ENCODE assay signal across 8 cellular contexts in genomic region chr17:40139566-40140058, GRCh38. TPM values are rescaled to one million over a fixed set of nuclear protein-coding genes. Genes with fewer than 3 reads are reported as not detected.
A peak's percentile ranks its signal among the peaks of the same experiment; 100 is the strongest.
DNase-seq lines count a peak whose midpoint lies in the region; ATAC-seq, FAIRE-seq and TF ChIP-seq lines count a peak whose summit lies in the region.

No MANE protein-coding gene starts in this region.

- H3K9me3 ChIP-seq in K562 (replicated peaks; ENCODE audit: control insufficient read depth, insufficient read depth, low read depth, low read length) (no peaks in the 10 kb centered on the region), HepG2 (ENCODE audit: low read length) (no peaks in the 10 kb centered on the region), thymus (ENCODE audit: control insufficient read depth) (no peaks in the 10 kb centered on the region)

- no peaks in the 10 kb centered on the region for H3K9me1 ChIP-seq in K562 (ENCODE audit: control insufficient read depth, insufficient read depth, low read length)

- CTCF ChIA-PET in activated naive CD4-positive, alpha-beta T cell treated with anti-CD3 and anti-CD28 coated beads, Interleukin-2, amount 10 ng/mL, durations not matched to agents 7 days and 5 days (lab: Charles Lee), result interaction anchor here (0.5 to 3.6 kb wide), 8 partner anchors 16 to 229 kb away, joined by 3 to 16 read pairs (median 7); no protein-coding TSS in a partner anchor
- CTCF ChIA-PET in K562 (lab: Yijun Ruan, JAX; ENCODE audit: low intra/inter-chr PET ratio) (no interaction called here), HepG2 (lab: Yijun Ruan, JAX; ENCODE audit: low intra/inter-chr PET ratio, low total read pairs) (no interaction called here)

- H3K4me2 ChIP-seq in K562 (ENCODE audit: insufficient read depth, low read length), result peak overlapping the region; percentile 100
- H3K4me2 ChIP-seq in HepG2 (ENCODE audit: low read depth, low read length), result peak overlapping the region; percentile 93

- DNase-seq in activated naive CD4-positive, alpha-beta T cell treated with anti-CD3 and anti-CD28 coated beads, Interleukin-2, amount 10 ng/mL, durations not matched to agents 7 days and 5 days, result no peak
- DNase-seq in activated naive CD4-positive, alpha-beta T cell treated with anti-CD3 and anti-CD28 coated beads, Interleukin-2, amount 50 U/mL, for 16 hours, result no peak
- DNase-seq in K562 (ENCODE audit: extremely low read depth in 1 of 4, low spot score in 3 of 4), result peak in 1 of 4 experiments; percentile 18
- no peak for DNase-seq in HepG2 (ENCODE audit: low spot score)
- DNase-seq in foreskin melanocyte, result no peak
- DNase-seq in NCI-H1048 (lab: John Stamatoyannopoulos, UW), result no peak

- no peak for TF ChIP-seq POLR2A in K562 (conservative IDR thresholded peaks at IDR 0.05)
- no peak for TF ChIP-seq POLR2A in HepG2 (IDR thresholded peaks at IDR 0.05; ENCODE audit: insufficient read depth in 1 of 2, low read depth in 2 of 2, low read length in 2 of 2)

- TF ChIP-seq CTCF in K562 (IDR thresholded peaks at IDR 0.05 in 2 of 3, conservative IDR thresholded peaks at IDR 0.05 in 1 of 3; ENCODE audit: insufficient read depth in 2 of 3, low read depth in 1 of 3, low read length in 3 of 3) (no peak), HepG2 (CRISPR knock-in tag; IDR thresholded peaks at IDR 0.05) (no peak)

- TF ChIP-seq EP300 in K562 (IDR thresholded peaks at IDR 0.05; ENCODE audit: low read length), result no peak
- no peak for TF ChIP-seq EP300 in HepG2 (IDR thresholded peaks at IDR 0.05; ENCODE audit: low read depth in 2 of 2, low read length in 2 of 2)
- no peak for TF ChIP-seq EP300 in HepG2 (CRISPR knock-in tag; IDR thresholded peaks at IDR 0.05; ENCODE audit: borderline replicate concordance)

- H3K27ac Mint-ChIP-seq in activated naive CD4-positive, alpha-beta T cell treated with anti-CD3 and anti-CD28 coated beads, Interleukin-2, amount 10 ng/mL, durations not matched to agents 7 days and 5 days, result peak overlapping the region; percentile 96

- no peaks in the 10 kb centered on the region for H3K27me3 ChIP-seq in K562 (ENCODE audit: control insufficient read depth in 2 of 2, insufficient read depth in 2 of 2, low read length in 2 of 2)
- no peaks in the 10 kb centered on the region for H3K27me3 ChIP-seq in HepG2 (ENCODE audit: control insufficient read depth in 1 of 2, insufficient read depth in 2 of 2, low read length in 2 of 2)
- H3K27me3 ChIP-seq in thymus (ENCODE audit: control insufficient read depth, insufficient read depth), result no peaks in the 10 kb centered on the region

- H3K9ac ChIP-seq in K562 (ENCODE audit: insufficient read depth in 1 of 2, low read depth in 2 of 2, low read length in 2 of 2) (peak overlapping the region; percentile 84 to 92), HepG2 (ENCODE audit: insufficient read depth, low read depth, low read length) (peak overlapping the region; percentile 97)

- intact Hi-C loops in K562 (cut with micrococcal nuclease), result no loop called here
- intact Hi-C loops in HepG2 (cut with micrococcal nuclease; ENCODE audit: unreplicated experiment), result loop anchor here (1.0 to 5.0 kb wide), 2 partner anchors 26 to 148 kb away; partner anchors contain the start of gene CDC6

- FAIRE-seq in K562 (lab: Jason Lieb, UNC) (no peak), HepG2 (lab: Jason Lieb, UNC) (no peak)

- H3K27ac ChIP-seq in K562 (ENCODE audit: extremely low read depth, low read depth, low read length), result peak overlapping the region; percentile 99
- peak overlapping the region; percentile 93 for H3K27ac ChIP-seq in HepG2 (ENCODE audit: extremely low read length, insufficient read depth, low read length)
- peak overlapping the region; percentile 100 for H3K27ac ChIP-seq in thymus (ENCODE audit: low read depth)

- no peaks in the 10 kb centered on the region for H3K27me3 Mint-ChIP-seq in activated naive CD4-positive, alpha-beta T cell treated with anti-CD3 and anti-CD28 coated beads, Interleukin-2, amount 10 ng/mL, durations not matched to agents 7 days and 5 days

- H3K4me1 Mint-ChIP-seq in activated naive CD4-positive, alpha-beta T cell treated with anti-CD3 and anti-CD28 coated beads, Interleukin-2, amount 10 ng/mL, durations not matched to agents 7 days and 5 days, result peaks cover 35% of the 10 kb centered on the region

- peak overlapping the region; percentile 94 for H3K4me3 Mint-ChIP-seq in activated naive CD4-positive, alpha-beta T cell treated with anti-CD3 and anti-CD28 coated beads, Interleukin-2, amount 10 ng/mL, durations not matched to agents 7 days and 5 days

- TF ChIP-seq RAD21 in K562 (CRISPR knock-in tag; conservative IDR thresholded peaks at IDR 0.05 in 1 of 2, IDR thresholded peaks at IDR 0.05 in 1 of 2) (no peak), HepG2 (CRISPR knock-in tag; IDR thresholded peaks at IDR 0.05) (no peak)

- H3K79me2 ChIP-seq in K562 (ENCODE audit: control insufficient read depth, insufficient read depth, low read length), result peaks cover 42% of the 10 kb centered on the region
- H3K79me2 ChIP-seq in HepG2 (ENCODE audit: insufficient read depth, low read length), result peaks cover 29% of the 10 kb centered on the region

- H3K9me3 Mint-ChIP-seq in activated naive CD4-positive, alpha-beta T cell treated with anti-CD3 and anti-CD28 coated beads, Interleukin-2, amount 10 ng/mL, durations not matched to agents 7 days and 5 days, result no peaks in the 10 kb centered on the region

- H2AFZ ChIP-seq in K562 (ENCODE audit: low read depth, low read length), result peak overlapping the region; percentile 95
- H2AFZ ChIP-seq in HepG2 (ENCODE audit: low read length), result peak overlapping the region; percentile 80

- H3K4me1 ChIP-seq in K562 (replicated peaks in 1 of 2; ENCODE audit: control insufficient read depth in 2 of 2, insufficient read depth in 2 of 2, low read length in 2 of 2), result peaks cover 9 to 11% of the 10 kb centered on the region in 2 experiments; a peak in 4 of 5 replicates
- H3K4me1 ChIP-seq in HepG2 (ENCODE audit: insufficient read depth, low read length), result peaks cover 37% of the 10 kb centered on the region
- H3K4me1 ChIP-seq in thymus (ENCODE audit: control insufficient read depth, insufficient read depth, low read length), result peaks cover 22% of the 10 kb centered on the region

- POLR2A ChIA-PET in K562 (lab: Yijun Ruan, JAX), result interaction anchor here (0.6 to 5.4 kb wide), 23 partner anchors 9 to 430 kb away, joined by 3 to 57 read pairs (median 5); partner anchors contain the start of genes MED24, MSL1, NR1D1 and THRA
- POLR2A ChIA-PET in HepG2 (lab: Yijun Ruan, JAX), result interaction anchor here (0.8 to 5.1 kb wide), 26 partner anchors 9 to 185 kb away, joined by 3 to 142 read pairs (median 5); partner anchors contain the start of genes CSF3, MSL1 and NR1D1

- ATAC-seq in HG03439 (IDR thresholded peaks at IDR 0.05; ENCODE audit: unreplicated experiment) (peak; percentile 17), K562 (peak; percentile 17), HepG2 (peak; percentile 25)

- peaks cover 45% of the 10 kb centered on the region for H3K36me3 Mint-ChIP-seq in activated naive CD4-positive, alpha-beta T cell treated with anti-CD3 and anti-CD28 coated beads, Interleukin-2, amount 10 ng/mL, durations not matched to agents 7 days and 5 days

- in situ Hi-C loops in K562 (cut with MboI), result no loop called here
- in situ Hi-C loops in HepG2 (cut with HindIII; ENCODE audit: extremely low pct_ligation_motif_present, low pct_unique_long_range_greater_than_20kb), result no loop called here

- peaks cover 56% of the 10 kb centered on the region for H3K36me3 ChIP-seq in K562 (ENCODE audit: control insufficient read depth, insufficient read depth, low read length)
- peaks cover 14 to 35% of the 10 kb centered on the region in 2 experiments for H3K36me3 ChIP-seq in HepG2 (replicated peaks in 1 of 2; ENCODE audit: control insufficient read depth in 1 of 2, insufficient read depth in 2 of 2, low read length in 2 of 2)
- H3K36me3 ChIP-seq in thymus (ENCODE audit: control insufficient read depth, insufficient read depth), result peaks cover 33% of the 10 kb centered on the region

- BruUV-seq in K562 (replicated peaks; lab: Mats Ljungman, UMichigan) (TSS peak; percentile 78), HepG2 (replicated peaks; lab: Mats Ljungman, UMichigan) (TSS peak; percentile 75)

- H3K4me3 ChIP-seq in K562 (peak overlapping the region; percentile 97), HepG2 (replicated peaks in 1 of 3; ENCODE audit: insufficient read depth in 1 of 3, low read depth in 2 of 3, low read length in 3 of 3) (peak overlapping the region; percentile 61 to 93 (median 75)), thymus (ENCODE audit: low read length) (peak overlapping the region; percentile 80)

- H4K20me1 ChIP-seq in K562 (replicated peaks; ENCODE audit: control insufficient read depth, insufficient read depth, low read length) (no peaks in the 10 kb centered on the region), HepG2 (ENCODE audit: insufficient read depth, low read length) (no peaks in the 10 kb centered on the region)

- 3% methylated on average over 14 of the region's 14 CpGs for WGBS in K562 (ENCODE audit: insufficient coverage, low coverage, missing lambda C conversion rate)
- WGBS in HepG2 (ENCODE audit: low lambda C conversion rate), result 4% methylated on average over 14 of the region's 14 CpGs
- whole genome bisulfite sequencing in thymus, result 27% methylated on average over 14 of the region's 14 CpGs

RNA-seq across cellular contexts. Expression of gene CASC3, which starts 0.7 kb away (rescaled TPM):
- 240 and 242 TPM in 2 replicates for total RNA-seq in K562 (2011; cell fraction: chromatin; rRNA removed; ENCODE audit: low replicate concordance)
- 98.2 and 103 TPM in 2 replicates for total RNA-seq in K562 (2011; cell fraction: nucleolus; rRNA removed)
- 184 and 228 TPM in 2 replicates for total RNA-seq in K562 (2011; cell fraction: nucleoplasm; rRNA removed)
- total RNA-seq in K562 (2014; rRNA removed) (21.5 and 30.8 TPM in 2 replicates), K562 (2014; rRNA removed; fragmentation: Illumina TruSeq; extraction: Trizol) (38.2 and 38.7 TPM in 2 replicates), K562 (2015; rRNA removed; fragmentation: Illumina TruSeq; extraction: Trizol) (34.4 and 36.5 TPM in 2 replicates), K562 (2021) (57.5 and 61.1 TPM in 2 replicates), HepG2 (2016; rRNA removed; fragmentation: Illumina TruSeq; extraction: Trizol) (29.6 and 30.8 TPM in 2 replicates)
- polyA plus RNA-seq in K562 (2011; rRNA removed) (43.3 and 51.8 TPM in 2 replicates), K562 (2014; fragmentation: Illumina TruSeq; extraction: Trizol) (56.5 and 65.1 TPM in 2 replicates), K562 (2014; fragmentation: Nextera tagmentation; extraction: Ambion mirVana) (10 to 100 TPM; 12.5 to 16.9 TPM), K562 (2014; rRNA removed) (35.2 and 38.9 TPM in 2 replicates), HepG2 (2011; rRNA removed) (60.9 and 62.9 TPM in 2 replicates), thymus (38.3 TPM)
- polyA plus RNA-seq in K562 (2011; cell fraction: cytosol; rRNA removed), result 29.1 and 32.3 TPM in 2 replicates
- 191 and 220 TPM in 2 replicates for polyA plus RNA-seq in K562 (2011; cell fraction: nucleus; rRNA removed)
- 48.8 and 57.5 TPM in 2 replicates for polyA plus RNA-seq in K562 (2012)
- polyA minus RNA-seq in K562 (2011; rRNA and poly(A)+ RNA removed), result 30.6 and 33.1 TPM in 2 replicates
- 13.3 and 20.1 TPM in 2 replicates for polyA minus RNA-seq in K562 (2011; cell fraction: cytosol; rRNA and poly(A)+ RNA removed)
- polyA minus RNA-seq in K562 (2011; cell fraction: nucleus; rRNA and poly(A)+ RNA removed), result 26.1 and 31.4 TPM in 2 replicates
- total RNA-seq in HepG2 (2016; cell fraction: cytosol; rRNA removed; fragmentation: Illumina TruSeq; extraction: Trizol; ENCODE audit: low read depth), result 27.8 and 32.3 TPM in 2 replicates
- total RNA-seq in HepG2 (2016; cell fraction: insoluble cytoplasmic fraction; rRNA removed; fragmentation: Illumina TruSeq; extraction: Trizol), result 26.4 and 32.2 TPM in 2 replicates
- 28.8 and 30.1 TPM in 2 replicates for total RNA-seq in HepG2 (2016; cell fraction: membrane; rRNA removed; fragmentation: Illumina TruSeq; extraction: Trizol)
- total RNA-seq in HepG2 (2016; cell fraction: nucleus; rRNA removed; fragmentation: Illumina TruSeq; extraction: Trizol), result 30.8 and 38.1 TPM in 2 replicates
- polyA plus RNA-seq in HepG2 (2011; cell fraction: cytosol; rRNA removed), result 25.1 and 35.9 TPM in 2 replicates
- polyA plus RNA-seq in HepG2 (2011; cell fraction: nucleus; rRNA removed), result 142 and 152 TPM in 2 replicates
- 70.7 and 76.1 TPM in 2 replicates for polyA plus RNA-seq in HepG2 (2012)
- polyA plus RNA-seq in HepG2 (2016; cell fraction: cytosol; fragmentation: Illumina TruSeq; extraction: Trizol; ENCODE audit: low read depth), result 5.4 and 6.1 TPM in 2 replicates
- 32.0 and 41.3 TPM in 2 replicates for polyA plus RNA-seq in HepG2 (2016; cell fraction: insoluble cytoplasmic fraction; fragmentation: Illumina TruSeq; extraction: Trizol; ENCODE audit: low read depth)
- polyA plus RNA-seq in HepG2 (2016; cell fraction: membrane; fragmentation: Illumina TruSeq; extraction: Trizol; ENCODE audit: low read depth), result 18.7 and 20.0 TPM in 2 replicates
- 74.6 and 84.0 TPM in 2 replicates for polyA plus RNA-seq in HepG2 (2016; cell fraction: nucleus; fragmentation: Illumina TruSeq; extraction: Trizol; ENCODE audit: insufficient read depth, low read depth)
- 60.8 and 70.8 TPM in 2 replicates for polyA minus RNA-seq in HepG2 (2011; rRNA and poly(A)+ RNA removed; ENCODE audit: low replicate concordance)
- 20.8 and 24.8 TPM in 2 replicates for polyA minus RNA-seq in HepG2 (2011; cell fraction: cytosol; rRNA and poly(A)+ RNA removed)
- polyA minus RNA-seq in HepG2 (2011; cell fraction: nucleus; rRNA and poly(A)+ RNA removed), result 59.5 and 60.8 TPM in 2 replicates

RNA-seq across cellular contexts. Expression of gene MSL1, which starts 17.8 kb away (rescaled TPM):
- total RNA-seq in K562 (2011; cell fraction: chromatin; rRNA removed; ENCODE audit: low replicate concordance), result 152 and 243 TPM in 2 replicates
- 80.5 and 93.3 TPM in 2 replicates for total RNA-seq in K562 (2011; cell fraction: nucleolus; rRNA removed)
- 126 and 148 TPM in 2 replicates for total RNA-seq in K562 (2011; cell fraction: nucleoplasm; rRNA removed)
- total RNA-seq in K562 (2014; rRNA removed), result 51.7 and 52.4 TPM in 2 replicates
- 61.9 and 64.9 TPM in 2 replicates for total RNA-seq in K562 (2014; rRNA removed; fragmentation: Illumina TruSeq; extraction: Trizol)
- 77.8 and 91.8 TPM in 2 replicates for total RNA-seq in K562 (2015; rRNA removed; fragmentation: Illumina TruSeq; extraction: Trizol)
- total RNA-seq in K562 (2021), result 48.6 and 61.8 TPM in 2 replicates
- 48.0 and 66.7 TPM in 2 replicates for polyA plus RNA-seq in K562 (2011; rRNA removed)
- polyA plus RNA-seq in K562 (2011; cell fraction: cytosol; rRNA removed), result 15.6 and 17.6 TPM in 2 replicates
- 122 and 128 TPM in 2 replicates for polyA plus RNA-seq in K562 (2011; cell fraction: nucleus; rRNA removed)
- polyA plus RNA-seq in K562 (2012), result 40.1 and 52.3 TPM in 2 replicates
- 99.3 and 120 TPM in 2 replicates for polyA plus RNA-seq in K562 (2014; fragmentation: Illumina TruSeq; extraction: Trizol)
- 10 to 100 TPM; 13.8 to 13.9 TPM for polyA plus RNA-seq in K562 (2014; fragmentation: Nextera tagmentation; extraction: Ambion mirVana)
- 62.8 and 74.1 TPM in 2 replicates for polyA plus RNA-seq in K562 (2014; rRNA removed)
- polyA minus RNA-seq in K562 (2011; rRNA and poly(A)+ RNA removed), result 56.6 and 69.1 TPM in 2 replicates
- polyA minus RNA-seq in K562 (2011; cell fraction: cytosol; rRNA and poly(A)+ RNA removed), result 16.1 and 30.2 TPM in 2 replicates
- polyA minus RNA-seq in K562 (2011; cell fraction: nucleus; rRNA and poly(A)+ RNA removed), result 40.7 and 50.6 TPM in 2 replicates
- total RNA-seq in HepG2 (2016; rRNA removed; fragmentation: Illumina TruSeq; extraction: Trizol), result 76.1 and 88.5 TPM in 2 replicates
- 23.3 and 23.6 TPM in 2 replicates for total RNA-seq in HepG2 (2016; cell fraction: cytosol; rRNA removed; fragmentation: Illumina TruSeq; extraction: Trizol; ENCODE audit: low read depth)
- total RNA-seq in HepG2 (2016; cell fraction: insoluble cytoplasmic fraction; rRNA removed; fragmentation: Illumina TruSeq; extraction: Trizol), result 62.6 and 89.2 TPM in 2 replicates
- total RNA-seq in HepG2 (2016; cell fraction: membrane; rRNA removed; fragmentation: Illumina TruSeq; extraction: Trizol), result 50.5 and 57.1 TPM in 2 replicates
- 82.0 and 93.0 TPM in 2 replicates for total RNA-seq in HepG2 (2016; cell fraction: nucleus; rRNA removed; fragmentation: Illumina TruSeq; extraction: Trizol)
- 54.6 and 63.8 TPM in 2 replicates for polyA plus RNA-seq in HepG2 (2011; rRNA removed)
- 19.7 and 28.8 TPM in 2 replicates for polyA plus RNA-seq in HepG2 (2011; cell fraction: cytosol; rRNA removed)
- 90.9 and 114 TPM in 2 replicates for polyA plus RNA-seq in HepG2 (2011; cell fraction: nucleus; rRNA removed)
- 89.3 and 98.8 TPM in 2 replicates for polyA plus RNA-seq in HepG2 (2012)
- polyA plus RNA-seq in HepG2 (2016; cell fraction: cytosol; fragmentation: Illumina TruSeq; extraction: Trizol; ENCODE audit: low read depth), result 10.1 and 10.5 TPM in 2 replicates
- polyA plus RNA-seq in HepG2 (2016; cell fraction: insoluble cytoplasmic fraction; fragmentation: Illumina TruSeq; extraction: Trizol; ENCODE audit: low read depth), result 77.5 and 94.3 TPM in 2 replicates
- 34.7 and 36.6 TPM in 2 replicates for polyA plus RNA-seq in HepG2 (2016; cell fraction: membrane; fragmentation: Illumina TruSeq; extraction: Trizol; ENCODE audit: low read depth)
- polyA plus RNA-seq in HepG2 (2016; cell fraction: nucleus; fragmentation: Illumina TruSeq; extraction: Trizol; ENCODE audit: insufficient read depth, low read depth), result 173 TPM in 2 replicates
- polyA minus RNA-seq in HepG2 (2011; rRNA and poly(A)+ RNA removed; ENCODE audit: low replicate concordance), result 21.1 and 21.8 TPM in 2 replicates
- polyA minus RNA-seq in HepG2 (2011; cell fraction: cytosol; rRNA and poly(A)+ RNA removed), result 50.3 and 50.4 TPM in 2 replicates
- 107 and 131 TPM in 2 replicates for polyA minus RNA-seq in HepG2 (2011; cell fraction: nucleus; rRNA and poly(A)+ RNA removed)
- 126 TPM for polyA plus RNA-seq in thymus

RNA-seq across cellular contexts. Expression of gene RAPGEFL1, which starts 37.7 kb away (rescaled TPM):
- 22.1 and 46.9 TPM in 2 replicates for total RNA-seq in K562 (2011; cell fraction: chromatin; rRNA removed; ENCODE audit: low replicate concordance)
- total RNA-seq in K562 (2011; cell fraction: nucleolus; rRNA removed), result 18.2 and 24.0 TPM in 2 replicates
- 17.4 and 20.8 TPM in 2 replicates for total RNA-seq in K562 (2011; cell fraction: nucleoplasm; rRNA removed)
- 1.8 and 2.1 TPM in 2 replicates for total RNA-seq in K562 (2014; rRNA removed)
- 1.5 and 1.6 TPM in 2 replicates for total RNA-seq in K562 (2014; rRNA removed; fragmentation: Illumina TruSeq; extraction: Trizol)
- total RNA-seq in K562 (2015; rRNA removed; fragmentation: Illumina TruSeq; extraction: Trizol), result 1.5 and 1.8 TPM in 2 replicates
- 3.6 and 4.1 TPM in 2 replicates for total RNA-seq in K562 (2021)
- polyA plus RNA-seq in K562 (2011; rRNA removed), result 2.4 and 2.9 TPM in 2 replicates
- polyA plus RNA-seq in K562 (2011; cell fraction: cytosol; rRNA removed), result 1.4 and 4.0 TPM in 2 replicates
- polyA plus RNA-seq in K562 (2011; cell fraction: nucleus; rRNA removed), result 9.7 and 22.8 TPM in 2 replicates
- polyA plus RNA-seq in K562 (2012), result 2.0 and 2.5 TPM in 2 replicates
- polyA plus RNA-seq in K562 (2014; fragmentation: Illumina TruSeq; extraction: Trizol), result 1.9 and 2.8 TPM in 2 replicates
- under 1 TPM; 0.18 to 0.50 TPM for polyA plus RNA-seq in K562 (2014; fragmentation: Nextera tagmentation; extraction: Ambion mirVana)
- 2.2 and 2.6 TPM in 2 replicates for polyA plus RNA-seq in K562 (2014; rRNA removed)
- 1.9 and 2.9 TPM in 2 replicates for polyA minus RNA-seq in K562 (2011; rRNA and poly(A)+ RNA removed)
- 2.1 and 4.2 TPM in 2 replicates for polyA minus RNA-seq in K562 (2011; cell fraction: cytosol; rRNA and poly(A)+ RNA removed)
- polyA minus RNA-seq in K562 (2011; cell fraction: nucleus; rRNA and poly(A)+ RNA removed), result 4.2 and 7.1 TPM in 2 replicates
- total RNA-seq in HepG2 (2016; rRNA removed; fragmentation: Illumina TruSeq; extraction: Trizol), result 1.1 and 4.5 TPM in 2 replicates
- total RNA-seq in HepG2 (2016; cell fraction: cytosol; rRNA removed; fragmentation: Illumina TruSeq; extraction: Trizol; ENCODE audit: low read depth), result 1.5 and 1.9 TPM in 2 replicates
- 1.3 and 2.7 TPM in 2 replicates for total RNA-seq in HepG2 (2016; cell fraction: insoluble cytoplasmic fraction; rRNA removed; fragmentation: Illumina TruSeq; extraction: Trizol)
- 1.7 TPM in 2 replicates for total RNA-seq in HepG2 (2016; cell fraction: membrane; rRNA removed; fragmentation: Illumina TruSeq; extraction: Trizol)
- 4.2 and 4.8 TPM in 2 replicates for total RNA-seq in HepG2 (2016; cell fraction: nucleus; rRNA removed; fragmentation: Illumina TruSeq; extraction: Trizol)
- polyA plus RNA-seq in HepG2 (2011; rRNA removed), result 7.3 and 7.8 TPM in 2 replicates
- polyA plus RNA-seq in HepG2 (2011; cell fraction: cytosol; rRNA removed), result 1.8 and 1.9 TPM in 2 replicates
- 53.9 and 60.7 TPM in 2 replicates for polyA plus RNA-seq in HepG2 (2011; cell fraction: nucleus; rRNA removed)
- polyA plus RNA-seq in HepG2 (2012), result 6.4 and 8.2 TPM in 2 replicates
- 0.27 and 0.35 TPM in 2 replicates for polyA plus RNA-seq in HepG2 (2016; cell fraction: cytosol; fragmentation: Illumina TruSeq; extraction: Trizol; ENCODE audit: low read depth)
- 1.6 and 2.4 TPM in 2 replicates for polyA plus RNA-seq in HepG2 (2016; cell fraction: insoluble cytoplasmic fraction; fragmentation: Illumina TruSeq; extraction: Trizol; ENCODE audit: low read depth)
- polyA plus RNA-seq in HepG2 (2016; cell fraction: membrane; fragmentation: Illumina TruSeq; extraction: Trizol; ENCODE audit: low read depth), result 0.85 and 0.91 TPM in 2 replicates
- polyA plus RNA-seq in HepG2 (2016; cell fraction: nucleus; fragmentation: Illumina TruSeq; extraction: Trizol; ENCODE audit: insufficient read depth, low read depth), result 23.6 and 26.4 TPM in 2 replicates
- 4.9 and 19.9 TPM in 2 replicates for polyA minus RNA-seq in HepG2 (2011; rRNA and poly(A)+ RNA removed; ENCODE audit: low replicate concordance)
- polyA minus RNA-seq in HepG2 (2011; cell fraction: cytosol; rRNA and poly(A)+ RNA removed), result 0.53 and 1.3 TPM in 2 replicates
- 10.6 and 13.8 TPM in 2 replicates for polyA minus RNA-seq in HepG2 (2011; cell fraction: nucleus; rRNA and poly(A)+ RNA removed)
- 17.4 TPM for polyA plus RNA-seq in thymus

RNA-seq across cellular contexts. Expression of gene NR1D1, which starts 39.2 kb away (rescaled TPM):
- total RNA-seq in K562 (2011; cell fraction: chromatin; rRNA removed; ENCODE audit: low replicate concordance), result 2.3 and 7.8 TPM in 2 replicates
- 3.6 and 4.0 TPM in 2 replicates for total RNA-seq in K562 (2011; cell fraction: nucleolus; rRNA removed)
- 3.1 and 3.2 TPM in 2 replicates for total RNA-seq in K562 (2011; cell fraction: nucleoplasm; rRNA removed)
- total RNA-seq in K562 (2014; rRNA removed) (0.78 and 1.00 TPM in 2 replicates), K562 (2014; rRNA removed; fragmentation: Illumina TruSeq; extraction: Trizol) (0.32 and 0.47 TPM in 2 replicates), K562 (2015; rRNA removed; fragmentation: Illumina TruSeq; extraction: Trizol) (0.65 and 1.2 TPM in 2 replicates), K562 (2021) (6.6 and 7.7 TPM in 2 replicates), HepG2 (2016; rRNA removed; fragmentation: Illumina TruSeq; extraction: Trizol) (1.4 and 2.1 TPM in 2 replicates)
- polyA plus RNA-seq in K562 (2011; rRNA removed) (0.25 and 0.41 TPM in 2 replicates), K562 (2014; fragmentation: Illumina TruSeq; extraction: Trizol) (4.7 and 6.9 TPM in 2 replicates), K562 (2014; fragmentation: Nextera tagmentation; extraction: Ambion mirVana) (under 1 TPM; 0.27 TPM), K562 (2014; rRNA removed) (1.4 and 2.0 TPM in 2 replicates), HepG2 (2011; rRNA removed) (2.7 and 3.6 TPM in 2 replicates), thymus (3.2 TPM)
- 0.21 and 0.89 TPM in 2 replicates for polyA plus RNA-seq in K562 (2011; cell fraction: cytosol; rRNA removed)
- polyA plus RNA-seq in K562 (2011; cell fraction: nucleus; rRNA removed), result 1.3 and 5.0 TPM in 2 replicates
- polyA plus RNA-seq in K562 (2012), result 5.3 and 5.4 TPM in 2 replicates
- 0.42 and 0.63 TPM in 2 replicates for polyA minus RNA-seq in K562 (2011; rRNA and poly(A)+ RNA removed)
- polyA minus RNA-seq in K562 (2011; cell fraction: cytosol; rRNA and poly(A)+ RNA removed), result 0.46 and 3.3 TPM in 2 replicates
- polyA minus RNA-seq in K562 (2011; cell fraction: nucleus; rRNA and poly(A)+ RNA removed), result 2.2 and 2.6 TPM in 2 replicates
- 0.88 and 1.1 TPM in 2 replicates for total RNA-seq in HepG2 (2016; cell fraction: cytosol; rRNA removed; fragmentation: Illumina TruSeq; extraction: Trizol; ENCODE audit: low read depth)
- total RNA-seq in HepG2 (2016; cell fraction: insoluble cytoplasmic fraction; rRNA removed; fragmentation: Illumina TruSeq; extraction: Trizol), result 1.2 and 1.8 TPM in 2 replicates
- 2.2 and 2.4 TPM in 2 replicates for total RNA-seq in HepG2 (2016; cell fraction: membrane; rRNA removed; fragmentation: Illumina TruSeq; extraction: Trizol)
- 3.4 and 4.3 TPM in 2 replicates for total RNA-seq in HepG2 (2016; cell fraction: nucleus; rRNA removed; fragmentation: Illumina TruSeq; extraction: Trizol)
- 1.5 and 1.6 TPM in 2 replicates for polyA plus RNA-seq in HepG2 (2011; cell fraction: cytosol; rRNA removed)
- 20.3 and 22.7 TPM in 2 replicates for polyA plus RNA-seq in HepG2 (2011; cell fraction: nucleus; rRNA removed)
- 11.1 and 19.6 TPM in 2 replicates for polyA plus RNA-seq in HepG2 (2012)
- polyA plus RNA-seq in HepG2 (2016; cell fraction: cytosol; fragmentation: Illumina TruSeq; extraction: Trizol; ENCODE audit: low read depth), result 0.95 and 1.1 TPM in 2 replicates
- 3.8 and 5.8 TPM in 2 replicates for polyA plus RNA-seq in HepG2 (2016; cell fraction: insoluble cytoplasmic fraction; fragmentation: Illumina TruSeq; extraction: Trizol; ENCODE audit: low read depth)
- 2.5 and 3.4 TPM in 2 replicates for polyA plus RNA-seq in HepG2 (2016; cell fraction: membrane; fragmentation: Illumina TruSeq; extraction: Trizol; ENCODE audit: low read depth)
- 9.5 and 10.0 TPM in 2 replicates for polyA plus RNA-seq in HepG2 (2016; cell fraction: nucleus; fragmentation: Illumina TruSeq; extraction: Trizol; ENCODE audit: insufficient read depth, low read depth)
- polyA minus RNA-seq in HepG2 (2011; rRNA and poly(A)+ RNA removed; ENCODE audit: low replicate concordance), result 3.3 and 6.7 TPM in 2 replicates
- 4.5 and 6.5 TPM in 2 replicates for polyA minus RNA-seq in HepG2 (2011; cell fraction: cytosol; rRNA and poly(A)+ RNA removed)
- polyA minus RNA-seq in HepG2 (2011; cell fraction: nucleus; rRNA and poly(A)+ RNA removed), result 7.6 and 8.1 TPM in 2 replicates
